18 cellular contexts compared by ENCODE assay signal in the genomic region with DNA sequence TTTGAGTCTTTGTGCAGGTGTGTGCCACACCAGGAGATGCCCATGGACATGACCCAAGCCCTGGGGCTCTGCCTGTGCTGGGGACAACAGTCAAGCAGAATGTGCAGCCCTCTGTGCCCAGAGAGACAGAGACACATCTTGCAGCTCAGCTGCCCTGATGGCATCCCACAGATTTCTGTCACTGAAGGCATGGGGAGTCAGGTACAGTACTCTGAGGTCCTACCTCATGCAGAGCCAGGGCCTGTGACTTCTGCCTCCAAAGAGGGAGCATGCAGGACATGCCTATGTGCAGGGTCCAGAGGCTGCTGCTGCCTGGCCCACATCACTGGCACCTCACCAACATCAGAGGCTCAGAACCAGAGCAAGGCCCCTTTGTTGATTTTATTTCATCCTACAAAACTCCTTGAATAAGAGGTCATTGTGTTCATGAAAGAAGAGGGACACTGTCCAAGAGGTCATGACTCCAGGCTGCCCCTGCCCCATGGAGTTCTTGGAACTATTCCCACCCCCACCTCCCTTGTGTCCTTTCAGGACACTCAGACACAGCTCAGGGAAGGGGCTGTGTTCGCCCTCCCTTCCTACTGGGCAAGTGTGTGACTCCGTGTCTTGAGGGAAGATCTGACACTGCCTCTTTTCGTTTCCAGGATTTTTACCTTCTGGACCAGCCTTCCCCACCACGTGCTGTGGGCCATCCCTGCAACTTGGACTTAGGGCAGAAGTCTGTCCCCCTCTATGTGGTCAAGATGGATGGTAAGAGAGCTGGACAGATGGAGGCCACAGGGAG.
DNase-seq lines count a peak whose midpoint lies in the region; ATAC-seq and TF ChIP-seq lines count a peak whose summit lies in the region.
"Had no signal": no experiment of that assay in that cellular context is flagged by ENCODE, and none has a peak within 500 bp of the region (broad histone marks: within the 10 kb centered on the region; RNA-seq: fewer than 3 reads in every experiment).

No MANE protein-coding gene starts in this region.

- H3K27ac Mint-ChIP-seq in activated CD8-positive, alpha-beta memory T cell treated with anti-CD3 and anti-CD28 coated beads, Interleukin-2, amount 10 ng/mL, durations not matched to agents 7 days and 5 days: no peak overlapping the region
- H3K27ac Mint-ChIP-seq: activated naive CD8-positive, alpha-beta T cell; neural progenitor cell; stimulated activated naive CD8-positive, alpha-beta T cell treated with anti-CD3 and anti-CD28 coated beads, Interleukin-15, amount 100 ng/mL, for 72 hours had no signal

- H3K4me1 Mint-ChIP-seq in activated CD8-positive, alpha-beta memory T cell treated with anti-CD3 and anti-CD28 coated beads, Interleukin-2, amount 10 ng/mL, durations not matched to agents 7 days and 5 days: peaks cover 15% of the 10 kb centered on the region
- H3K4me1 Mint-ChIP-seq: neural progenitor cell had no signal

- no peak for TF ChIP-seq POLR2A in erythroblast (IDR thresholded peaks at IDR 0.05; ENCODE audit: low read length)

- H3K9me3 Mint-ChIP-seq in activated CD8-positive, alpha-beta memory T cell treated with anti-CD3 and anti-CD28 coated beads, Interleukin-2, amount 10 ng/mL, durations not matched to agents 7 days and 5 days (ENCODE audit: low read depth): no peaks in the 10 kb centered on the region
- H3K9me3 Mint-ChIP-seq: CD14-positive monocyte; neural progenitor cell; stimulated activated naive CD8-positive, alpha-beta T cell treated with anti-CD3 and anti-CD28 coated beads, Interleukin-15, amount 100 ng/mL, for 72 hours had no signal

- no peaks in the 10 kb centered on the region for H3K27me3 ChIP-seq in layer of hippocampus (ENCODE audit: control insufficient read depth, insufficient read depth, low read length)
- H3K27me3 ChIP-seq: neural progenitor cell, upper lobe of left lung had no signal

- no peaks in the 10 kb centered on the region for H3K36me3 Mint-ChIP-seq in activated CD8-positive, alpha-beta memory T cell treated with anti-CD3 and anti-CD28 coated beads, Interleukin-2, amount 10 ng/mL, durations not matched to agents 7 days and 5 days
- H3K36me3 Mint-ChIP-seq: activated naive CD8-positive, alpha-beta T cell; CD14-positive monocyte; neural progenitor cell had no signal

- H3K4me3 Mint-ChIP-seq in activated CD8-positive, alpha-beta memory T cell treated with anti-CD3 and anti-CD28 coated beads, Interleukin-2, amount 10 ng/mL, durations not matched to agents 7 days and 5 days: no peak overlapping the region
- H3K4me3 Mint-ChIP-seq: activated naive CD8-positive, alpha-beta T cell; CD14-positive monocyte; neural progenitor cell; stimulated activated naive CD8-positive, alpha-beta T cell treated with anti-CD3 and anti-CD28 coated beads, Interleukin-15, amount 100 ng/mL, for 72 hours had no signal

- peaks cover 6% of the 10 kb centered on the region for H3K27me3 Mint-ChIP-seq in activated CD8-positive, alpha-beta memory T cell treated with anti-CD3 and anti-CD28 coated beads, Interleukin-2, amount 10 ng/mL, durations not matched to agents 7 days and 5 days
- H3K27me3 Mint-ChIP-seq: activated naive CD8-positive, alpha-beta T cell; stimulated activated naive CD8-positive, alpha-beta T cell treated with anti-CD3 and anti-CD28 coated beads, Interleukin-15, amount 100 ng/mL, for 72 hours had no signal

- H3K27ac ChIP-seq in layer of hippocampus (ENCODE audit: low read depth, low read length): peak overlapping the region; percentile 76
- H3K27ac ChIP-seq: A549, neural progenitor cell, upper lobe of left lung had no signal

- peak; percentile 48 for DNase-seq in activated CD8-positive, alpha-beta memory T cell treated with anti-CD3 and anti-CD28 coated beads, Interleukin-2, amount 50 U/mL, for 48 hours
- DNase-seq in activated CD8-positive, alpha-beta memory T cell treated with anti-CD3 and anti-CD28 coated beads, Interleukin-2, amount 10 ng/mL, durations not matched to agents 7 days and 5 days: no peak
- DNase-seq in anterior cingulate cortex (lab: John Stamatoyannopoulos, UW) (peak in 31 of 58 donors; percentile 7 to 82 (median 46)), NCI-H1092 (lab: John Stamatoyannopoulos, UW) (no peak), AG20443 (ENCODE audit: low spot score) (no peak), erythroblast (lab: John Stamatoyannopoulos, UW) (no peak)
- DNase-seq in activated CD4-positive, alpha-beta T cell treated with anti-CD3 and anti-CD28 coated beads, Interleukin-2, amount 50 U/mL, for 1 hour: no peak
- DNase-seq: activated CD4-positive, CD25-positive, alpha-beta regulatory T cell treated with anti-CD3 and anti-CD28 coated beads, Interleukin-2, amount 50 U/mL, for 72 hours; NCI-H1105 treated with DMSO at 0.1 percent for 48 hours; NCI-H524; stimulated activated CD4-positive, alpha-beta T cell treated with anti-CD3 and anti-CD28 coated beads, Interleukin-4, amount 100 ng/mL, for 24 hours; stimulated activated naive CD8-positive, alpha-beta T cell treated with anti-CD3 and anti-CD28 coated beads, Interleukin-15, amount 100 ng/mL, for 72 hours; upper lobe of left lung had no signal

- no peak for ATAC-seq in activated CD8-positive, alpha-beta memory T cell treated with anti-CD3 and anti-CD28 coated beads, Interleukin-2, amount 10 ng/mL, durations not matched to agents 7 days and 5 days
- ATAC-seq: A549; stimulated activated naive CD8-positive, alpha-beta T cell treated with anti-CD3 and anti-CD28 coated beads, Interleukin-15, amount 100 ng/mL, for 72 hours had no signal

- CTCF ChIA-PET in activated CD8-positive, alpha-beta memory T cell treated with anti-CD3 and anti-CD28 coated beads, Interleukin-2, amount 10 ng/mL, durations not matched to agents 7 days and 5 days (lab: Charles Lee): interaction anchor here (0.7 to 1.1 kb wide), 3 partner anchors 21 to 167 kb away, joined by 3 read pairs; no protein-coding TSS in a partner anchor

Comparison
In these comparisons a context has a peak if more than half of its experiments do, and no peak if none do; other contexts are left out.
1. DNase-seq: peak in activated CD8-positive, alpha-beta memory T cell treated with anti-CD3 and anti-CD28 coated beads, Interleukin-2, amount 50 U/mL, for 48 hours (single experiment) and anterior cingulate cortex (31 of 58); none in activated CD8-positive, alpha-beta memory T cell treated with anti-CD3 and anti-CD28 coated beads, Interleukin-2, amount 10 ng/mL, durations not matched to agents 7 days and 5 days (single experiment), NCI-H1092 (single experiment), AG20443 (single experiment), erythroblast (0 of 2) and activated CD4-positive, alpha-beta T cell treated with anti-CD3 and anti-CD28 coated beads, Interleukin-2, amount 50 U/mL, for 1 hour (single experiment).